Comparison of ENCODE assay signal across 1 cellular context in the genomic region with DNA sequence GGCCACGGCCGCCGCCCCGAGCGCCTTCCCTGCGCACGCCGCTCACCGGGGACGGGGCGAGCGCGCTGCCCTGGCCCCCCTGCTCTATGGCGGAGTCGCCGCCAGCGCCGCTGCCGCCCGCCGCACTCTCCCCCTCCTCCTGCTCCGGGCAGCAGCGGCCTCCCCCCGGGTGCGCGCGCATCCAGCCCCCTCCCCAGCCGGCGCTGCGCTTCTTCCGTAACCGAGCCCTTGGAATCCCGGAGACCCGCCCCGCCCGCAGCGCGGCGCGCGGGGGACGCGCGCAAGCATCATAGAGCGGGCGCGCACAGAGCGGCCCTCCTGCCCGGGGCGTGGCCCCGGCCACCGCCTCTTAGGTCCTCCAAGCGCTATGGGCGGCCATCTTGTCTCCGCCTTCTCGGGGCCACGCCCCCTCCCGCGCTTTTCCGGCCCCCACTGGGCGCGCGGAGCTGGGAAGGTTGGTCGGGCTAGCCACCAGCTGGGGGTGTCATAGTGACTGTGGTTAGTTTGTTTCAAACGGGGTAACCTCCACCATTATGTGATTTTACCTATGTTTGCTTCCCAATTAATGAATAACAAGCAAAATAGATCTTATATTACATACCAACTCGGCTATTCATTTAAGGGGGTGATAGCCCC.
TF ChIP-seq lines count a peak whose summit lies in the region.

A gene with protein sequence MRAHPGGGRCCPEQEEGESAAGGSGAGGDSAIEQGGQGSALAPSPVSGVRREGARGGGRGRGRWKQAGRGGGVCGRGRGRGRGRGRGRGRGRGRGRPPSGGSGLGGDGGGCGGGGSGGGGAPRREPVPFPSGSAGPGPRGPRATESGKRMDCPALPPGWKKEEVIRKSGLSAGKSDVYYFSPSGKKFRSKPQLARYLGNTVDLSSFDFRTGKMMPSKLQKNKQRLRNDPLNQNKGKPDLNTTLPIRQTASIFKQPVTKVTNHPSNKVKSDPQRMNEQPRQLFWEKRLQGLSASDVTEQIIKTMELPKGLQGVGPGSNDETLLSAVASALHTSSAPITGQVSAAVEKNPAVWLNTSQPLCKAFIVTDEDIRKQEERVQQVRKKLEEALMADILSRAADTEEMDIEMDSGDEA (minus strand): TSS at position 291 of the 636 bp plus-strand sequence. CDS start 110 bp downstream, at position 181.

TF ChIP-seq in H1, 55 proteins besides CTCF, POLR2A, EP300 and RAD21 (continued from another document):
- no peak for TF ChIP-seq RFX5 (IDR thresholded peaks at IDR 0.05; ENCODE audit: borderline replicate concordance, low read depth, low read length)
- TF ChIP-seq, protein P1, sequence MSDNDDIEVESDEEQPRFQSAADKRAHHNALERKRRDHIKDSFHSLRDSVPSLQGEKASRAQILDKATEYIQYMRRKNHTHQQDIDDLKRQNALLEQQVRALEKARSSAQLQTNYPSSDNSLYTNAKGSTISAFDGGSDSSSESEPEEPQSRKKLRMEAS (IDR thresholded peaks at IDR 0.05): peak; percentile 34; the same call in 1 of the 2 replicates
